In genomic region chr12:13307143-13307831, GRCh38 we compare ENCODE assay signal across 21 cellular contexts.
"Had no signal": no experiment of that assay in that cellular context is flagged by ENCODE, and none has a peak within 500 bp of the region (broad histone marks: within the 10 kb centered on the region; RNA-seq: fewer than 3 reads in every experiment).

No MANE protein-coding gene starts in this region.

- H3K27me3 ChIP-seq: esophagus muscularis mucosa, gastrocnemius medialis, right atrium auricular region, sigmoid colon, spleen, suprapubic skin, transverse colon, upper lobe of right lung, uterus had no signal

- H3K27ac ChIP-seq: coronary artery, esophagus muscularis mucosa, gastrocnemius medialis, neutrophil, prostate gland, right atrium auricular region, sigmoid colon, spleen, suprapubic skin, transverse colon, upper lobe of right lung, uterus had no signal

- H3K36me3 ChIP-seq: esophagus muscularis mucosa, gastrocnemius medialis, neutrophil, prostate gland, right atrium auricular region, sigmoid colon, spleen, suprapubic skin, transverse colon, upper lobe of right lung, uterus had no signal

- H3K4me1 ChIP-seq: esophagus muscularis mucosa, gastrocnemius medialis, prostate gland, right atrium auricular region, sigmoid colon, spleen, suprapubic skin, transverse colon, upper lobe of right lung, uterus had no signal

- DNase-seq: dermis blood vessel endothelial cell; effector memory CD4-positive, alpha-beta T cell; gastrocnemius medialis; head of caudate nucleus; natural killer cell; sigmoid colon; spleen; stimulated activated CD4-positive, alpha-beta T cell treated with anti-CD3 and anti-CD28 coated beads, Interleukin-4, amount 100 ng/mL, for 4 hours; stimulated activated naive CD4-positive, alpha-beta T cell; stimulated activated naive CD8-positive, alpha-beta T cell treated with anti-CD3 and anti-CD28 coated beads, Interleukin-15, amount 100 ng/mL, for 72 hours; transverse colon; upper lobe of right lung; uterus had no signal

- H3K4me3 ChIP-seq: coronary artery, esophagus muscularis mucosa, gastrocnemius medialis, lung, prostate gland, right atrium auricular region, sigmoid colon, skin epidermis, spleen, suprapubic skin, transverse colon, upper lobe of right lung, uterus had no signal

- H3K9me3 ChIP-seq: esophagus muscularis mucosa, gastrocnemius medialis, neutrophil, prostate gland, right atrium auricular region, sigmoid colon, spleen, suprapubic skin, transverse colon, upper lobe of right lung, uterus had no signal
